In genomic region chr17:42253173-42253545, GRCh38 we compare ENCODE assay signal across 2 cellular contexts.
TF ChIP-seq lines count a peak whose summit lies in the region.

No MANE protein-coding gene starts in this region.

TF ChIP-seq in WTC11, 78 proteins besides CTCF, POLR2A, EP300 and RAD21 (continued from another document):
- TF ChIP-seq ZNF317 (CRISPR knock-in tag; IDR thresholded peaks at IDR 0.05; ENCODE audit: borderline replicate concordance, low read depth) (no peak), ATF1 (CRISPR knock-in tag; IDR thresholded peaks at IDR 0.05) (no peak), ZNF416 (CRISPR knock-in tag; IDR thresholded peaks at IDR 0.05) (no peak), MAX (CRISPR knock-in tag; IDR thresholded peaks at IDR 0.05) (no peak), ETV6 (CRISPR knock-in tag; IDR thresholded peaks at IDR 0.05) (no peak), ZNF232 (CRISPR knock-in tag; IDR thresholded peaks at IDR 0.05) (no peak), ZNF121 (CRISPR knock-in tag; IDR thresholded peaks at IDR 0.05) (no peak)
- TF ChIP-seq, protein P1, sequence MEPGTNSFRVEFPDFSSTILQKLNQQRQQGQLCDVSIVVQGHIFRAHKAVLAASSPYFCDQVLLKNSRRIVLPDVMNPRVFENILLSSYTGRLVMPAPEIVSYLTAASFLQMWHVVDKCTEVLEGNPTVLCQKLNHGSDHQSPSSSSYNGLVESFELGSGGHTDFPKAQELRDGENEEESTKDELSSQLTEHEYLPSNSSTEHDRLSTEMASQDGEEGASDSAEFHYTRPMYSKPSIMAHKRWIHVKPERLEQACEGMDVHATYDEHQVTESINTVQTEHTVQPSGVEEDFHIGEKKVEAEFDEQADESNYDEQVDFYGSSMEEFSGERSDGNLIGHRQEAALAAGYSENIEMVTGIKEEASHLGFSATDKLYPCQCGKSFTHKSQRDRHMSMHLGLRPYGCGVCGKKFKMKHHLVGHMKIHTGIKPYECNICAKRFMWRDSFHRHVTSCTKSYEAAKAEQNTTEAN (CRISPR knock-in tag; IDR thresholded peaks at IDR 0.05) = no peak

TF ChIP-seq in endothelial cell of umbilical vein, 7 proteins besides CTCF, POLR2A, EP300 and RAD21 (continued from another document):
- TF ChIP-seq GATA2 (IDR thresholded peaks at IDR 0.05; ENCODE audit: insufficient read depth, insufficient read length, low read depth, low read length) (no peak), MYC (IDR thresholded peaks at IDR 0.05; ENCODE audit: low read depth, low read length) (no peak), FOS (IDR thresholded peaks at IDR 0.05; ENCODE audit: borderline replicate concordance, insufficient read depth, low read length) (no peak)
